In genomic region chr1:63322248-63322943, GRCh38 we compare ENCODE assay signal across 7 cellular contexts. TPM values are rescaled to one million over a fixed set of nuclear protein-coding genes. Genes with fewer than 3 reads are reported as not detected.
DNase-seq lines count a peak whose midpoint lies in the region; ATAC-seq and TF ChIP-seq lines count a peak whose summit lies in the region.

TSS of gene FOXD3 (plus strand) at chr1:63322567. CDS start at chr1:63323059, 492 bp downstream.

- H3K4me1 Mint-ChIP-seq in activated T-cell treated with anti-CD3 and anti-CD28 coated beads, Interleukin-2, amount 50 U/mL, for 72 hours (ENCODE audit: low read depth), result peaks cover 62% of the 10 kb centered on the region

- H3K27ac Mint-ChIP-seq in activated T-cell treated with anti-CD3 and anti-CD28 coated beads, Interleukin-2, amount 50 U/mL, for 72 hours, result peak within 1 kb of the TSS; percentile 94

- H3K4me3 ChIP-seq in heart left ventricle, result peak within 1 kb of the TSS; percentile 32 to 67 (median 50)

- ATAC-seq in activated T-cell treated with anti-CD3 and anti-CD28 coated beads, Interleukin-2, amount 50 U/mL, for 72 hours (replicated peaks in 1 of 2), result peak; percentile 30 to 52
- ATAC-seq in heart left ventricle, result peak in 3 of 4 donors; percentile 39 to 61 (median 48)

- H3K36me3 ChIP-seq in heart left ventricle, result no peaks in the 10 kb centered on the region

- peaks cover 83 to 100% (median 98%) of the 10 kb centered on the region in 9 donors for H3K27me3 ChIP-seq in heart left ventricle

- WGBS in heart left ventricle, 4 donors, result 1 to 4% (median 2%) methylated on average over 28 to 78 of the region's 78 CpGs

- DNase-seq in GM03348 (ENCODE audit: low spot score), result peak; percentile 66
- DNase-seq in H4 (ENCODE audit: low spot score), result peak; percentile 65
- DNase-seq in NCI-H2029 treated with DMSO at 0.1 percent for 48 hours (lab: John Stamatoyannopoulos, UW), result peak; percentile 34
- peak; percentile 49 to 52 for DNase-seq in activated T-cell treated with anti-CD3 and anti-CD28 coated beads, Interleukin-2, amount 50 U/mL, for 72 hours
- peak in 2 of 5 donors; percentile 54 to 61 for DNase-seq in heart left ventricle
- peak; percentile 89 for DNase-seq in posterior vena cava (ENCODE audit: low spot score)
- no peak for DNase-seq in hippocampal formation (lab: John Stamatoyannopoulos, UW)

- no peak for TF ChIP-seq CTCF in heart left ventricle (IDR thresholded peaks at IDR 0.05)

- H3K36me3 Mint-ChIP-seq in activated T-cell treated with anti-CD3 and anti-CD28 coated beads, Interleukin-2, amount 50 U/mL, for 72 hours (ENCODE audit: insufficient read depth in 2 of 2), result peaks cover 13 to 14% of the 10 kb centered on the region in 2 donors

- H3K9me3 ChIP-seq in heart left ventricle, result no peaks in the 10 kb centered on the region

- intact Hi-C loops in heart left ventricle (cut with DNase I), result no loop called here
- intact Hi-C loops in posterior vena cava (cut with DNase I), result no loop called here

- peaks cover 0 to 62% (median 13%) of the 10 kb centered on the region in 12 donors for H3K4me1 ChIP-seq in heart left ventricle

- H3K9me3 Mint-ChIP-seq in activated T-cell treated with anti-CD3 and anti-CD28 coated beads, Interleukin-2, amount 50 U/mL, for 72 hours, result peaks cover 0 to 2% of the 10 kb centered on the region in 2 donors

- H3K4me3 Mint-ChIP-seq in activated T-cell treated with anti-CD3 and anti-CD28 coated beads, Interleukin-2, amount 50 U/mL, for 72 hours, result peak within 1 kb of the TSS; percentile 87 to 90

- peaks cover 76% of the 10 kb centered on the region for H3K27me3 Mint-ChIP-seq in activated T-cell treated with anti-CD3 and anti-CD28 coated beads, Interleukin-2, amount 50 U/mL, for 72 hours (ENCODE audit: low read depth)

- H3K27ac ChIP-seq in heart left ventricle, result peak within 1 kb of the TSS in 1 of 12 donors; percentile 55

- no peak for TF ChIP-seq POLR2A in heart left ventricle (IDR thresholded peaks at IDR 0.05)

RNA-seq across cellular contexts. Expression of gene FOXD3, which starts in this region (rescaled TPM):
- 0.06 and 0.53 TPM in 2 replicates for total RNA-seq in H4 (2014; rRNA removed; shearing (Covaris generic))
- not detected for total RNA-seq in activated T-cell treated with anti-CD3 and anti-CD28 coated beads, Interleukin-2, amount 50 U/mL, for 72 hours
- under 1 TPM in 8 of 9 donors, not detected in 1; 0.12 to 0.81 (median 0.34) TPM for total RNA-seq in heart left ventricle
- polyA plus RNA-seq in heart left ventricle, result under 1 TPM; 0.03 to 0.19 TPM
- total RNA-seq in posterior vena cava, result under 1 TPM; 0.14 to 0.19 TPM

Comparison
In these comparisons a context has a peak if more than half of its experiments do, and no peak if none do; other contexts are left out.
1. Peak in DNase-seq in H4; RNA of the gene not detected or under 1 TPM.
2. Peak in DNase-seq and ATAC-seq in activated T-cell treated with anti-CD3 and anti-CD28 coated beads, Interleukin-2, amount 50 U/mL, for 72 hours; RNA of the gene not detected or under 1 TPM.
3. Peak in ATAC-seq and H3K4me3 ChIP-seq in heart left ventricle; RNA of the gene not detected or under 1 TPM.
4. Peak in DNase-seq in posterior vena cava; RNA of the gene not detected or under 1 TPM.
5. DNase-seq: peak in GM03348 (single experiment) and NCI-H2029 treated with DMSO at 0.1 percent for 48 hours (single experiment); none in hippocampal formation (0 of 2).